In genomic region chr6:53014034-53014433, GRCh38 we compare ENCODE assay signal across 16 cellular contexts. TPM values are rescaled to one million over a fixed set of nuclear protein-coding genes. Genes with fewer than 3 reads are reported as not detected.
A peak's percentile ranks its signal among the peaks of the same experiment; 100 is the strongest.
DNase-seq lines count a peak whose midpoint lies in the region; ATAC-seq and TF ChIP-seq lines count a peak whose summit lies in the region.
"Had no signal": no experiment of that assay in that cellular context is flagged by ENCODE, and none has a peak within 500 bp of the region (broad histone marks: within the 10 kb centered on the region; RNA-seq: fewer than 3 reads in every experiment).

No MANE protein-coding gene starts in this region.

- H3K27ac ChIP-seq in psoas muscle = peak overlapping the region; percentile 10
- H3K27ac ChIP-seq: foreskin keratinocyte had no signal

- POLR2A ChIA-PET in activated CD8-positive, alpha-beta T cell treated with anti-CD3 and anti-CD28 coated beads, Interleukin-2, amount 10 ng/mL, durations not matched to agents 7 days and 5 days (lab: Charles Lee) = no interaction called here

- no peak overlapping the region for H3K4me3 Mint-ChIP-seq in activated CD8-positive, alpha-beta T cell treated with anti-CD3 and anti-CD28 coated beads, Interleukin-2, amount 10 ng/mL, durations not matched to agents 7 days and 5 days
- H3K4me3 Mint-ChIP-seq: activated T-helper 1 cell treated with anti-CD3 and anti-CD28 coated beads, Interleukin-12 subunit alpha, Interleukin-12 subunit beta, Interleukin-2, Interleukin-4 antibody, amounts not matched to agents 30 ng/mL and 10 ng/mL and 1 ng/mL, durations not matched to agents 14 hours and 24 hours and 36 hours; dendritic cell treated with granulocyte-macrophage colony-stimulating factor and Interleukin-4, amounts not matched to agents 40 ng/mL and 50 ng/mL, for 4 days; nephron had no signal

- H3K9me3 ChIP-seq in adipocyte (ENCODE audit: control insufficient read depth, low read length) = no peaks in the 10 kb centered on the region
- H3K9me3 ChIP-seq in psoas muscle = no peaks in the 10 kb centered on the region

- H3K27ac Mint-ChIP-seq in activated CD8-positive, alpha-beta T cell treated with anti-CD3 and anti-CD28 coated beads, Interleukin-2, amount 10 ng/mL, durations not matched to agents 7 days and 5 days = no peak overlapping the region
- H3K27ac Mint-ChIP-seq: activated T-helper 1 cell treated with anti-CD3 and anti-CD28 coated beads, Interleukin-12 subunit alpha, Interleukin-12 subunit beta, Interleukin-2, Interleukin-4 antibody, amounts not matched to agents 30 ng/mL and 10 ng/mL and 1 ng/mL, durations not matched to agents 14 hours and 24 hours and 36 hours; dendritic cell treated with granulocyte-macrophage colony-stimulating factor and Interleukin-4, amounts not matched to agents 40 ng/mL and 50 ng/mL, for 4 days had no signal

- H3K4me3 ChIP-seq in adipocyte (ENCODE audit: low read length) (peak overlapping the region; percentile 61), fibroblast of pulmonary artery (replicated peaks; ENCODE audit: low read depth, low read length) (no peak overlapping the region), psoas muscle (no peak overlapping the region)

- CTCF ChIA-PET in activated CD8-positive, alpha-beta T cell treated with anti-CD3 and anti-CD28 coated beads, Interleukin-2, amount 10 ng/mL, durations not matched to agents 7 days and 5 days (lab: Charles Lee) = interaction anchor here (1.2 kb wide), 1 partner anchor 19 kb away, joined by 3 read pairs; the partner anchor contains the start of gene GSTA4

- H3K27me3 ChIP-seq in adipocyte (replicated peaks; ENCODE audit: control insufficient read depth, insufficient read depth, low read length) (no peaks in the 10 kb centered on the region), psoas muscle (ENCODE audit: insufficient read depth in 3 of 3, low read length in 2 of 3) (no peaks in the 10 kb centered on the region)
- H3K27me3 ChIP-seq: foreskin keratinocyte had no signal

- peaks cover 82% of the 10 kb centered on the region for H3K36me3 ChIP-seq in adipocyte (ENCODE audit: control insufficient read depth, insufficient read depth, low read length, severe bottlenecking)
- H3K36me3 ChIP-seq in psoas muscle (ENCODE audit: insufficient read depth in 1 of 2, low read depth in 1 of 2) = peaks cover 22 to 100% of the 10 kb centered on the region in 2 donors

- DNase-seq in AG08396 (ENCODE audit: low spot score) (peak; percentile 6), adipocyte (ENCODE audit: low read depth) (peak; percentile 89), fibroblast of pulmonary artery (ENCODE audit: low read depth) (peak; percentile 58), psoas muscle (no peak), cardiac septum (ENCODE audit: low spot score) (no peak)
- DNase-seq in activated CD8-positive, alpha-beta memory T cell treated with anti-CD3 and anti-CD28 coated beads for 24 hours = no peak
- DNase-seq in activated CD8-positive, alpha-beta T cell treated with anti-CD3 and anti-CD28 coated beads, Interleukin-2, amount 10 ng/mL, durations not matched to agents 7 days and 5 days = no peak
- DNase-seq: activated CD4-positive, alpha-beta T cell treated with anti-CD3 and anti-CD28 coated beads, Interleukin-2, amount 50 U/mL, for 48 hours; H7; NCI-H2107; NCI-H774 had no signal

- H3K4me1 ChIP-seq in adipocyte (ENCODE audit: control insufficient read depth, insufficient read depth, low read length) = peaks cover 53% of the 10 kb centered on the region
- no peaks in the 10 kb centered on the region for H3K4me1 ChIP-seq in psoas muscle
- H3K4me1 ChIP-seq: foreskin keratinocyte had no signal

- no peaks in the 10 kb centered on the region for H3K4me1 Mint-ChIP-seq in activated CD8-positive, alpha-beta T cell treated with anti-CD3 and anti-CD28 coated beads, Interleukin-2, amount 10 ng/mL, durations not matched to agents 7 days and 5 days (ENCODE audit: low read depth)

- no peaks in the 10 kb centered on the region for H3K27me3 Mint-ChIP-seq in activated CD8-positive, alpha-beta T cell treated with anti-CD3 and anti-CD28 coated beads, Interleukin-2, amount 10 ng/mL, durations not matched to agents 7 days and 5 days (ENCODE audit: low read depth)
- H3K27me3 Mint-ChIP-seq: dendritic cell treated with granulocyte-macrophage colony-stimulating factor and Interleukin-4, amounts not matched to agents 40 ng/mL and 50 ng/mL, for 4 days had no signal

- H3K9me3 Mint-ChIP-seq in activated CD8-positive, alpha-beta T cell treated with anti-CD3 and anti-CD28 coated beads, Interleukin-2, amount 10 ng/mL, durations not matched to agents 7 days and 5 days (ENCODE audit: insufficient read depth) = no peaks in the 10 kb centered on the region
- H3K9me3 Mint-ChIP-seq: activated T-helper 1 cell treated with anti-CD3 and anti-CD28 coated beads, Interleukin-12 subunit alpha, Interleukin-12 subunit beta, Interleukin-2, Interleukin-4 antibody, amounts not matched to agents 30 ng/mL and 10 ng/mL and 1 ng/mL, durations not matched to agents 14 hours and 24 hours and 36 hours; dendritic cell treated with granulocyte-macrophage colony-stimulating factor and Interleukin-4, amounts not matched to agents 40 ng/mL and 50 ng/mL, for 4 days; nephron had no signal

- intact Hi-C loops in psoas muscle (cut with DNase I) (no loop called here), cardiac septum (cut with DNase I) (no loop called here)

- ATAC-seq in psoas muscle (no peak), esophagus mucosa (no peak)
- no peak for ATAC-seq in activated CD8-positive, alpha-beta T cell treated with anti-CD3 and anti-CD28 coated beads, Interleukin-2, amount 10 ng/mL, durations not matched to agents 7 days and 5 days
- ATAC-seq: foreskin keratinocyte had no signal

- peaks cover 16% of the 10 kb centered on the region for H3K36me3 Mint-ChIP-seq in activated CD8-positive, alpha-beta T cell treated with anti-CD3 and anti-CD28 coated beads, Interleukin-2, amount 10 ng/mL, durations not matched to agents 7 days and 5 days (ENCODE audit: low read depth)

- peak overlapping the region; percentile 70 for H3K9ac ChIP-seq in adipocyte (ENCODE audit: low read length)

- TF ChIP-seq CTCF in fibroblast of pulmonary artery (IDR thresholded peaks at IDR 0.05; ENCODE audit: low read length, missing control alignments) (no peak), psoas muscle (IDR thresholded peaks at IDR 0.05) (no peak)

RNA-seq across cellular contexts. Expression of gene GSTA4, which starts 18.9 kb away (rescaled TPM):
- total RNA-seq in psoas muscle (10 to 100 TPM; 11.2 to 16.9 (median 13.4) TPM), esophagus mucosa (64.0 TPM), cardiac septum (10.1 TPM)
- polyA plus RNA-seq in psoas muscle = 10 to 100 TPM in 2 of 3 donors, 1 to 10 TPM in 1; 4.8 to 20.1 (median 10.2) TPM
- total RNA-seq in activated CD8-positive, alpha-beta T cell treated with anti-CD3 and anti-CD28 coated beads, Interleukin-2, amount 10 ng/mL, durations not matched to agents 7 days and 5 days = 1 to 10 TPM; 2.9 to 3.5 TPM

RNA-seq across cellular contexts. Expression of gene CILK1, which starts 47.6 kb away (rescaled TPM):
- total RNA-seq in psoas muscle (1 to 10 TPM; 3.0 to 4.3 (median 3.6) TPM), esophagus mucosa (9.6 TPM), cardiac septum (9.7 TPM)
- 1 to 10 TPM in 2 of 3 donors, under 1 TPM in 1; 0.49 to 5.5 (median 2.1) TPM for polyA plus RNA-seq in psoas muscle
- total RNA-seq in activated CD8-positive, alpha-beta T cell treated with anti-CD3 and anti-CD28 coated beads, Interleukin-2, amount 10 ng/mL, durations not matched to agents 7 days and 5 days = 1 to 10 TPM; 4.1 TPM

RNA-seq across cellular contexts. Expression of gene FBXO9, which starts 51.2 kb away (rescaled TPM):
- total RNA-seq in psoas muscle (10 to 100 TPM; 34.6 to 74.2 (median 46.0) TPM), esophagus mucosa (96.8 TPM), cardiac septum (96.4 TPM)
- polyA plus RNA-seq in psoas muscle = 10 to 100 TPM; 23.2 to 49.8 (median 29.8) TPM
- 10 to 100 TPM; 54.8 to 56.8 TPM for total RNA-seq in activated CD8-positive, alpha-beta T cell treated with anti-CD3 and anti-CD28 coated beads, Interleukin-2, amount 10 ng/mL, durations not matched to agents 7 days and 5 days

Comparison
In these comparisons a context has a peak if more than half of its experiments do, and no peak if none do; other contexts are left out.
1. DNase-seq: peak in AG08396 (single experiment), adipocyte (single experiment) and fibroblast of pulmonary artery (single experiment); none in psoas muscle (0 of 2), activated CD8-positive, alpha-beta memory T cell treated with anti-CD3 and anti-CD28 coated beads for 24 hours (single experiment), cardiac septum (single experiment) and activated CD8-positive, alpha-beta T cell treated with anti-CD3 and anti-CD28 coated beads, Interleukin-2, amount 10 ng/mL, durations not matched to agents 7 days and 5 days (single experiment).